ENCODE assay signal across 7 cellular contexts in genomic region chr17:412211-413015, GRCh38. TPM values are rescaled to one million over a fixed set of nuclear protein-coding genes. Genes with fewer than 3 reads are reported as not detected.
DNase-seq lines count a peak whose midpoint lies in the region; ATAC-seq, FAIRE-seq and TF ChIP-seq lines count a peak whose summit lies in the region.

No MANE protein-coding gene starts in this region.

- H3K9me3 Mint-ChIP-seq in astrocyte (ENCODE audit: unreplicated experiment): no peaks in the 10 kb centered on the region

- H3K79me2 ChIP-seq in astrocyte (ENCODE audit: insufficient read depth, low read length): no peaks in the 10 kb centered on the region

- H3K9ac ChIP-seq in astrocyte (ENCODE audit: low read length): peak overlapping the region; percentile 3

- no peaks in the 10 kb centered on the region for H3K27me3 Mint-ChIP-seq in astrocyte (ENCODE audit: low read depth, unreplicated experiment)

- ATAC-seq in HG03520 (IDR thresholded peaks at IDR 0.05; ENCODE audit: unreplicated experiment): no peak

- H3K36me3 Mint-ChIP-seq in astrocyte (ENCODE audit: low read depth, unreplicated experiment): no peaks in the 10 kb centered on the region

- no peak overlapping the region for H3K4me3 ChIP-seq in astrocyte (ENCODE audit: insufficient read depth, low read depth, low read length)

- FAIRE-seq in astrocyte (lab: Jason Lieb, UNC): peak; percentile 45

- H3K27ac Mint-ChIP-seq in astrocyte (ENCODE audit: unreplicated experiment): no peak overlapping the region

- no peak overlapping the region for H3K4me3 Mint-ChIP-seq in astrocyte (ENCODE audit: unreplicated experiment)

- H3K36me3 ChIP-seq in astrocyte (ENCODE audit: insufficient read depth, low read length): no peaks in the 10 kb centered on the region

- H4K20me1 ChIP-seq in astrocyte (ENCODE audit: insufficient read depth, low read length): no peaks in the 10 kb centered on the region

- no peak overlapping the region for H3K4me2 ChIP-seq in astrocyte (ENCODE audit: low read length)

- no peak overlapping the region for H2AFZ ChIP-seq in astrocyte (ENCODE audit: low read depth, low read length)

- peaks cover 13% of the 10 kb centered on the region for H3K4me1 Mint-ChIP-seq in astrocyte (ENCODE audit: low read depth, unreplicated experiment)

- H3K9me3 ChIP-seq in astrocyte (ENCODE audit: insufficient read depth, low read depth, low read length): no peaks in the 10 kb centered on the region

- TF ChIP-seq CTCF in astrocyte (IDR thresholded peaks at IDR 0.05; ENCODE audit: insufficient read depth, low read depth, low read length): peak; percentile 88

- H3K4me1 ChIP-seq in astrocyte (ENCODE audit: insufficient read depth, low read length): peaks cover 9% of the 10 kb centered on the region

- DNase-seq in GM03348 (ENCODE audit: low spot score): peak; percentile 77
- DNase-seq in Kasumi-1 (lab: John Stamatoyannopoulos, UW): peak; percentile 56 to 58
- peak; percentile 36 for DNase-seq in SW480 (ENCODE audit: low spot score)
- peak; percentile 31 for DNase-seq in astrocyte (ENCODE audit: low read depth)
- peak; percentile 58 for DNase-seq in iris pigment epithelial cell (ENCODE audit: low read depth)
- DNase-seq in stimulated activated CD4-positive, alpha-beta T cell treated with anti-CD3 and anti-CD28 coated beads, Interleukin-4, amount 100 ng/mL, for 4 hours: peak; percentile 47 to 62

- no peak overlapping the region for H3K27ac ChIP-seq in astrocyte (ENCODE audit: low read depth, low read length)

- H3K27me3 ChIP-seq in astrocyte (ENCODE audit: insufficient read depth, low read length): no peaks in the 10 kb centered on the region

RNA-seq across cellular contexts. Expression of gene RFLNB, which starts 33.3 kb away (rescaled TPM):
- total RNA-seq in astrocyte: 15.3 and 16.8 TPM in 2 replicates

RNA-seq across cellular contexts. Expression of gene RPH3AL, which starts 59.8 kb away (rescaled TPM):
- 3.1 and 3.7 TPM in 2 replicates for total RNA-seq in astrocyte
